1 cellular context compared by ENCODE assay signal in genomic region chr6:87737948-87738347, GRCh38.
TF ChIP-seq lines count a peak whose summit lies in the region.

No MANE protein-coding gene starts in this region.

TF ChIP-seq in K562, 482 proteins besides CTCF, POLR2A, EP300 and RAD21 (continued from another document):
- TF ChIP-seq PHF8 (IDR thresholded peaks at IDR 0.05; ENCODE audit: borderline replicate concordance, low read length) (no peak), CBFB (CRISPR knock-in tag; IDR thresholded peaks at IDR 0.05) (no peak), SPI1 (IDR thresholded peaks at IDR 0.05; ENCODE audit: borderline replicate concordance, low read depth, low read length) (no peak), TRIM25 (IDR thresholded peaks at IDR 0.05; ENCODE audit: borderline replicate concordance) (no peak), ETV5 (CRISPR knock-in tag; IDR thresholded peaks at IDR 0.05; ENCODE audit: low read depth) (no peak), PTBP1 (IDR thresholded peaks at IDR 0.05; ENCODE audit: low read depth, low read length) (no peak), MNT (conservative IDR thresholded peaks at IDR 0.05) (no peak), ZNF146 (CRISPR knock-in tag; IDR thresholded peaks at IDR 0.05; ENCODE audit: unreplicated experiment) (no peak), HES1 (IDR thresholded peaks at IDR 0.05; ENCODE audit: low read depth) (no peak), UBTF (IDR thresholded peaks at IDR 0.05; ENCODE audit: borderline replicate concordance in 1 of 2, low read depth in 2 of 2, low read length in 2 of 2) (no peak), ZNF282 (CRISPR knock-in tag; IDR thresholded peaks at IDR 0.05) (no peak), FOSL1 (tag; conservative IDR thresholded peaks at IDR 0.05) (no peak), ELK1 (CRISPR knock-in tag; IDR thresholded peaks at IDR 0.05) (no peak), ZNF740 (CRISPR knock-in tag; IDR thresholded peaks at IDR 0.05) (no peak), ZNF740 (tag; IDR thresholded peaks at IDR 0.05) (no peak)
